In the genomic region with DNA sequence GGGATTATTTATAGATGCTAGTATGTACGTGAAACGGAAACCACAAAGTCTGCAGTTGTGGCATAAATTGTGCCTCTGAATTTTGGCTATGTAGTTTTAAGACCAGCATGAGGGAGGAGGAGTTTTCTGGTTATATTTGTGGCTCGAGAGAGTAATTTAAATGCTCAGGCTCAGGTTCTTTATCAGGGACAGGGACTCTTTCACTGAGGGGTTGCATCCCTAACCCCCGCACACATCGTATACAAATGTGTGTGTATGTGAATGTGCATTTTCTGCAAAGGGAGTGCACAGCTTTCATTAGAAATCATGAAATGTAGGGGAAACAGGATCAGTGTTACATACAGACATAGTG, we compare ENCODE assay signal across 15 cellular contexts. TPM values are rescaled to one million over a fixed set of nuclear protein-coding genes. Genes with fewer than 3 reads are reported as not detected.
DNase-seq lines count a peak whose midpoint lies in the region; ATAC-seq and TF ChIP-seq lines count a peak whose summit lies in the region.
"Had no signal": no experiment of that assay in that cellular context is flagged by ENCODE, and none has a peak within 500 bp of the region (broad histone marks: within the 10 kb centered on the region; RNA-seq: fewer than 3 reads in every experiment).

No MANE protein-coding gene starts in this region.

- intact Hi-C loops in mammary epithelial cell (cut with micrococcal nuclease): no loop called here

- no TSS peak for BruUV-seq in mammary epithelial cell (replicated peaks; lab: Mats Ljungman, UMichigan)

- 98% methylated on average over 5 of the region's 5 CpGs for WGBS in mammary epithelial cell (ENCODE audit: low coverage, missing lambda C conversion rate)

- no peak overlapping the region for H3K9ac ChIP-seq in mammary epithelial cell (ENCODE audit: insufficient read depth, low read length)

- no peaks in the 10 kb centered on the region for H3K79me2 ChIP-seq in mammary epithelial cell (ENCODE audit: insufficient read depth, low read length)

- peak overlapping the region; percentile 10 for H3K4me3 ChIP-seq in Jurkat, Clone E6-1 (ENCODE audit: low read length)
- no peak overlapping the region for H3K4me3 ChIP-seq in mammary epithelial cell (replicated peaks in 1 of 3; ENCODE audit: insufficient read depth in 1 of 3, low read depth in 2 of 3, low read length in 3 of 3)
- H3K4me3 ChIP-seq: gastrocnemius medialis had no signal

- no peak overlapping the region for H3K27ac ChIP-seq in mammary epithelial cell (ENCODE audit: insufficient read depth, low read depth, low read length)
- H3K27ac ChIP-seq: brain microvascular endothelial cell, gastrocnemius medialis had no signal

- no peaks in the 10 kb centered on the region for H3K27me3 Mint-ChIP-seq in stimulated activated naive CD8-positive, alpha-beta T cell treated with anti-CD3 and anti-CD28 coated beads, Interleukin-15, Interleukin-2, amounts not matched to agents 100 ng/mL and 50 ng/mL, for 24 hours
- H3K27me3 Mint-ChIP-seq in T-helper 17 cell: no peaks in the 10 kb centered on the region

- H3K4me2 ChIP-seq in mammary epithelial cell (ENCODE audit: insufficient read depth, low read depth, low read length): no peak overlapping the region

- H3K9me3 Mint-ChIP-seq in stimulated activated naive CD8-positive, alpha-beta T cell treated with anti-CD3 and anti-CD28 coated beads, Interleukin-15, Interleukin-2, amounts not matched to agents 100 ng/mL and 50 ng/mL, for 24 hours: no peaks in the 10 kb centered on the region
- H3K9me3 Mint-ChIP-seq: endodermal cell; stimulated activated effector memory CD8-positive, alpha-beta T cell treated with anti-CD3 and anti-CD28 coated beads, Interleukin-12 subunit alpha, Interleukin-12 subunit beta, amount 100 ng/mL, for 72 hours had no signal

- no peaks in the 10 kb centered on the region for H3K36me3 Mint-ChIP-seq in stimulated activated naive CD8-positive, alpha-beta T cell treated with anti-CD3 and anti-CD28 coated beads, Interleukin-15, Interleukin-2, amounts not matched to agents 100 ng/mL and 50 ng/mL, for 24 hours (ENCODE audit: low read depth)
- H3K36me3 Mint-ChIP-seq in T-helper 17 cell (ENCODE audit: low read depth): no peaks in the 10 kb centered on the region

- ATAC-seq in stimulated activated naive CD8-positive, alpha-beta T cell treated with anti-CD3 and anti-CD28 coated beads, Interleukin-15, Interleukin-2, amounts not matched to agents 100 U/mL and 50 U/mL, for 24 hours: no peak
- ATAC-seq in T-helper 17 cell (peak; percentile 76), omental fat pad (ENCODE audit: low FRiP score) (no peak), HG02938 (IDR thresholded peaks at IDR 0.05; ENCODE audit: unreplicated experiment) (no peak)
- ATAC-seq: gastrocnemius medialis; stimulated activated effector memory CD8-positive, alpha-beta T cell treated with anti-CD3 and anti-CD28 coated beads, Interleukin-12 subunit alpha, Interleukin-12 subunit beta, amount 100 ng/mL, for 72 hours had no signal

- peak overlapping the region; percentile 64 for H3K27ac Mint-ChIP-seq in stimulated activated naive CD8-positive, alpha-beta T cell treated with anti-CD3 and anti-CD28 coated beads, Interleukin-15, Interleukin-2, amounts not matched to agents 100 ng/mL and 50 ng/mL, for 24 hours
- peak overlapping the region; percentile 80 for H3K27ac Mint-ChIP-seq in T-helper 17 cell
- H3K27ac Mint-ChIP-seq: endodermal cell; stimulated activated effector memory CD8-positive, alpha-beta T cell treated with anti-CD3 and anti-CD28 coated beads, Interleukin-12 subunit alpha, Interleukin-12 subunit beta, amount 100 ng/mL, for 72 hours had no signal

- in situ Hi-C loops in mammary epithelial cell (cut with MboI; ENCODE audit: low sequenced_read_pairs in 2 of 2): no loop called here

- H3K4me1 Mint-ChIP-seq in stimulated activated naive CD8-positive, alpha-beta T cell treated with anti-CD3 and anti-CD28 coated beads, Interleukin-15, Interleukin-2, amounts not matched to agents 100 ng/mL and 50 ng/mL, for 24 hours (ENCODE audit: low read depth): peaks cover 58% of the 10 kb centered on the region
- peaks cover 30% of the 10 kb centered on the region for H3K4me1 Mint-ChIP-seq in T-helper 17 cell

- DNase-seq in stimulated activated naive CD8-positive, alpha-beta T cell treated with anti-CD3 and anti-CD28 coated beads, Interleukin-15, Interleukin-2, amounts not matched to agents 100 U/mL and 50 U/mL, for 24 hours: no peak
- peak; percentile 83 for DNase-seq in Jurkat, Clone E6-1 (ENCODE audit: low read depth, low spot score)
- DNase-seq in T-helper 17 cell: no peak
- DNase-seq in omental fat pad (ENCODE audit: low spot score): no peak
- no peak for DNase-seq in mammary epithelial cell
- no peak for DNase-seq in iPS-NIHi7 (ENCODE audit: extremely low spot score)
- DNase-seq: brain microvascular endothelial cell, endodermal cell, gastrocnemius medialis, kidney, NCI-H1105 treated with DMSO at 0.1 percent for 48 hours had no signal

- H3K36me3 ChIP-seq in mammary epithelial cell (ENCODE audit: insufficient read depth, low read length): peaks cover 5% of the 10 kb centered on the region
- H3K36me3 ChIP-seq: brain microvascular endothelial cell, gastrocnemius medialis had no signal

- H3K9me3 ChIP-seq in T-helper 17 cell (ENCODE audit: control insufficient read depth, low read length, poor library complexity, severe bottlenecking): no peaks in the 10 kb centered on the region
- H3K9me3 ChIP-seq in mammary epithelial cell (replicated peaks; ENCODE audit: insufficient read depth, low read length): no peaks in the 10 kb centered on the region
- H3K9me3 ChIP-seq: gastrocnemius medialis had no signal

- CTCF ChIA-PET in mammary epithelial cell (lab: Charles Lee; ENCODE audit: low non-redundant PET): no interaction called here

- no peak overlapping the region for H2AFZ ChIP-seq in mammary epithelial cell (ENCODE audit: low read depth, low read length)

- TF ChIP-seq CTCF in omental fat pad (IDR thresholded peaks at IDR 0.05) (no peak), mammary epithelial cell (conservative IDR thresholded peaks at IDR 0.05 in 1 of 2, IDR thresholded peaks at IDR 0.05 in 1 of 2; ENCODE audit: extremely low read depth in 1 of 2, insufficient read depth in 1 of 2, low read depth in 1 of 2, low read length in 2 of 2) (no peak)

- no peaks in the 10 kb centered on the region for H4K20me1 ChIP-seq in mammary epithelial cell (ENCODE audit: insufficient read depth, low read length)

- peak overlapping the region; percentile 44 for H3K4me3 Mint-ChIP-seq in stimulated activated naive CD8-positive, alpha-beta T cell treated with anti-CD3 and anti-CD28 coated beads, Interleukin-15, Interleukin-2, amounts not matched to agents 100 ng/mL and 50 ng/mL, for 24 hours
- peak overlapping the region; percentile 19 for H3K4me3 Mint-ChIP-seq in T-helper 17 cell
- H3K4me3 Mint-ChIP-seq: endodermal cell; stimulated activated effector memory CD8-positive, alpha-beta T cell treated with anti-CD3 and anti-CD28 coated beads, Interleukin-12 subunit alpha, Interleukin-12 subunit beta, amount 100 ng/mL, for 72 hours had no signal

- no peaks in the 10 kb centered on the region for H3K27me3 ChIP-seq in mammary epithelial cell (ENCODE audit: insufficient read depth, low read length)
- H3K27me3 ChIP-seq: brain microvascular endothelial cell, gastrocnemius medialis had no signal

- dilution Hi-C loops in mammary epithelial cell (cut with HindIII; ENCODE audit: low sequenced_read_pairs): no loop called here

- no peaks in the 10 kb centered on the region for H3K4me1 ChIP-seq in mammary epithelial cell (ENCODE audit: insufficient read depth, low read length)
- H3K4me1 ChIP-seq: gastrocnemius medialis had no signal

RNA-seq across cellular contexts. Expression of a gene that starts 12.6 kb away (rescaled TPM):
- 0.88 TPM for polyA plus RNA-seq in Jurkat, Clone E6-1 (2012; ENCODE audit: insufficient read depth, insufficient read length)
- total RNA-seq in T-helper 17 cell: 10 to 100 TPM; 14.2 to 21.2 TPM
- under 1 TPM in 3 of 4 donors, not detected in 1; 0.47 to 0.88 (median 0.48) TPM for total RNA-seq in omental fat pad
- total RNA-seq in mammary epithelial cell: 1 to 10 TPM; 1.5 to 2.2 TPM
- 3.5 TPM for polyA plus RNA-seq in mammary epithelial cell
- 7.8 TPM for polyA minus RNA-seq in mammary epithelial cell
- total RNA-seq: endodermal cell, gastrocnemius medialis, NCI-H460 had no signal

RNA-seq across cellular contexts. Expression of a gene that starts 34.3 kb away (rescaled TPM):
- not detected for polyA plus RNA-seq in Jurkat, Clone E6-1 (2012; ENCODE audit: insufficient read depth, insufficient read length)
- total RNA-seq in T-helper 17 cell (1 to 10 TPM; 2.0 to 4.1 TPM), omental fat pad (10 to 100 TPM in 2 of 4 donors, 1 to 10 TPM in 1, not detected in 1; 2.3 to 39.1 (median 13.1) TPM), mammary epithelial cell (10 to 100 TPM; 15.4 to 16.8 TPM)
- 6.7 TPM for polyA plus RNA-seq in mammary epithelial cell
- polyA minus RNA-seq in mammary epithelial cell: 6.3 TPM

Comparison
In these comparisons a context has a peak if more than half of its experiments do, and no peak if none do; other contexts are left out.
1. RNA of a gene that starts 12.6 kb away (total RNA-seq): 14.2 to 21.2 TPM in T-helper 17 cell; 1.5 to 2.2 TPM in mammary epithelial cell and 0.47 to 0.88 TPM in omental fat pad; every median in the first group is over 4 times any median in the second.